Comparison of ENCODE assay signal across 8 cellular contexts in genomic region chr3:184748219-184749135, GRCh38. TPM values are rescaled to one million over a fixed set of nuclear protein-coding genes. Genes with fewer than 3 reads are reported as not detected.
DNase-seq lines count a peak whose midpoint lies in the region; ATAC-seq, FAIRE-seq and TF ChIP-seq lines count a peak whose summit lies in the region.

No MANE protein-coding gene starts in this region.

- peaks cover 19 to 35% (median 24%) of the 10 kb centered on the region in 3 donors for H3K4me1 ChIP-seq in pancreas

- H3K27me3 Mint-ChIP-seq in central memory CD8-positive, alpha-beta T cell, result peaks cover 40% of the 10 kb centered on the region

- no peak overlapping the region for H3K27ac ChIP-seq in pancreas

- ATAC-seq in GM19328 (IDR thresholded peaks at IDR 0.05; ENCODE audit: unreplicated experiment) (peak; percentile 44), pancreas (peak in 3 of 4 donors; percentile 25 to 54 (median 44))
- ATAC-seq in central memory CD8-positive, alpha-beta T cell (replicated peaks; ENCODE audit: extremely low read depth, poor library complexity, severe bottlenecking), result no peak

- POLR2A ChIA-PET in BJ (lab: Charles Lee), result no interaction called here

- FAIRE-seq in pancreas (lab: Jason Lieb, UNC), result no peak

- no peaks in the 10 kb centered on the region for H3K36me3 Mint-ChIP-seq in central memory CD8-positive, alpha-beta T cell (ENCODE audit: insufficient read depth)

- no peaks in the 10 kb centered on the region; the same call in none of the 2 replicates for H3K27me3 ChIP-seq in BJ (ENCODE audit: control insufficient read depth, insufficient read depth, low read length)
- H3K27me3 ChIP-seq in pancreas, result no peaks in the 10 kb centered on the region

- CTCF ChIA-PET in BJ (lab: Yijun Ruan, JAX), result interaction anchor here (0.6 to 3.1 kb wide), 8 partner anchors 8 to 207 kb away, joined by 3 to 11 read pairs (median 4); partner anchors contain the start of gene EPHB3

- TF ChIP-seq CTCF in BJ (IDR thresholded peaks at IDR 0.05; ENCODE audit: insufficient read depth, low read depth, low read length) (peak; percentile 25), pancreas (IDR thresholded peaks at IDR 0.05) (peak in 2 of 4 donors; percentile 10 to 17)

- H3K4me1 Mint-ChIP-seq in central memory CD8-positive, alpha-beta T cell, result no peaks in the 10 kb centered on the region

- H3K36me3 ChIP-seq in BJ (ENCODE audit: control insufficient read depth, insufficient read depth, low read length) (no peaks in the 10 kb centered on the region), pancreas (no peaks in the 10 kb centered on the region)

- 68 to 71% methylated on average over 8 of the region's 8 CpGs for WGBS in pancreas, 2 donors

- no peaks in the 10 kb centered on the region for H3K9me3 Mint-ChIP-seq in central memory CD8-positive, alpha-beta T cell

- intact Hi-C loops in pancreas (cut with DNase I), result no loop called here

- no peak overlapping the region for H3K4me3 Mint-ChIP-seq in central memory CD8-positive, alpha-beta T cell

- DNase-seq in BJ (ENCODE audit: low read depth), result no peak
- DNase-seq in NCI-H2107 treated with DMSO at 0.1 percent for 48 hours (lab: John Stamatoyannopoulos, UW; ENCODE audit: unreplicated experiment), result peak; percentile 84
- DNase-seq in central memory CD8-positive, alpha-beta T cell (ENCODE audit: low spot score in 2 of 2), result no peak
- DNase-seq in pancreas, result peak in 1 of 6 donors; percentile 20
- DNase-seq in OCI-M2 (lab: John Stamatoyannopoulos, UW; ENCODE audit: unreplicated experiment), result no peak
- no peak for DNase-seq in hepatic stellate cell (ENCODE audit: low spot score)
- no peak for DNase-seq in NCI-H2029 treated with DMSO at 0.1 percent for 48 hours (lab: John Stamatoyannopoulos, UW)

- H3K4me3 ChIP-seq in BJ (ENCODE audit: low read depth, low read length) (no peak overlapping the region), pancreas (no peak overlapping the region)

- H3K9me3 ChIP-seq in pancreas, result no peaks in the 10 kb centered on the region

- H3K27ac Mint-ChIP-seq in central memory CD8-positive, alpha-beta T cell (ENCODE audit: low read depth), result peak overlapping the region; percentile 19

RNA-seq across cellular contexts. Expression of gene MAGEF1, which starts 36.6 kb away (rescaled TPM):
- polyA plus RNA-seq in BJ (2011; rRNA removed) (14.3 and 17.1 TPM in 2 replicates), pancreas (10 to 100 TPM; 18.8 to 34.0 TPM)
- polyA minus RNA-seq in BJ (2011; rRNA and poly(A)+ RNA removed), result 4.4 and 4.9 TPM in 2 replicates
- total RNA-seq in pancreas, result 10 to 100 TPM; 10.4 to 19.7 (median 14.1) TPM
